In genomic region chr11:80686889-80687288, GRCh38 we compare ENCODE assay signal across 1 cellular context.
TF ChIP-seq lines count a peak whose summit lies in the region.

No MANE protein-coding gene starts in this region.

TF ChIP-seq in GM23338, 12 proteins besides CTCF, POLR2A, EP300 and RAD21 (continued from another document):
- TF ChIP-seq REST (IDR thresholded peaks at IDR 0.05; ENCODE audit: unreplicated experiment) (no peak), EZH2 (IDR thresholded peaks at IDR 0.05; ENCODE audit: low read depth, unreplicated experiment) (no peak), CREB1 (CRISPR knock-in tag; IDR thresholded peaks at IDR 0.05; ENCODE audit: low read depth) (no peak), ZNF331 (CRISPR knock-in tag; IDR thresholded peaks at IDR 0.05; ENCODE audit: low read depth) (no peak), JUNB (IDR thresholded peaks at IDR 0.05; ENCODE audit: unreplicated experiment) (no peak), EZH2phosphoT487 (IDR thresholded peaks at IDR 0.05; ENCODE audit: unreplicated experiment) (no peak), ZNF114 (CRISPR knock-in tag; IDR thresholded peaks at IDR 0.05) (no peak), STAT1 (IDR thresholded peaks at IDR 0.05; ENCODE audit: unreplicated experiment) (no peak)
TF ChIP-seq in GM23338: peak in this region for 0.
